In genomic region chr1:234877761-234878160, GRCh38 we compare ENCODE assay signal across 23 cellular contexts.
"Had no signal": no experiment of that assay in that cellular context is flagged by ENCODE, and none has a peak within 500 bp of the region (broad histone marks: within the 10 kb centered on the region; RNA-seq: fewer than 3 reads in every experiment).

No MANE protein-coding gene starts in this region.

- H3K27me3 Mint-ChIP-seq: activated CD4-positive, alpha-beta T cell treated with anti-CD3 and anti-CD28 coated beads, Interleukin-2, amount 10 ng/mL, durations not matched to agents 7 days and 5 days; activated CD8-positive, alpha-beta memory T cell treated with anti-CD3 and anti-CD28 coated beads, Interleukin-2, amount 10 ng/mL, durations not matched to agents 7 days and 5 days; activated naive CD4-positive, alpha-beta T cell treated with anti-CD3 and anti-CD28 coated beads, Interleukin-2, amount 50 U/mL, for 24 hours; progenitor cell of endocrine pancreas had no signal

- H3K9me3 ChIP-seq: body of pancreas, spleen, thyroid gland, upper lobe of right lung had no signal

- H3K36me3 Mint-ChIP-seq: activated CD8-positive, alpha-beta memory T cell treated with anti-CD3 and anti-CD28 coated beads, Interleukin-2, amount 10 ng/mL, durations not matched to agents 7 days and 5 days; activated naive CD4-positive, alpha-beta T cell treated with anti-CD3 and anti-CD28 coated beads, Interleukin-2, amount 50 U/mL, for 24 hours; naive B cell had no signal

- H3K4me3 ChIP-seq: body of pancreas, spleen, thyroid gland, upper lobe of right lung had no signal

- H3K27ac ChIP-seq: body of pancreas, WERI-Rb-1 had no signal

- H3K9me3 Mint-ChIP-seq: activated CD4-positive, alpha-beta T cell treated with anti-CD3 and anti-CD28 coated beads, Interleukin-2, amount 10 ng/mL, durations not matched to agents 7 days and 5 days; activated CD8-positive, alpha-beta T cell treated with anti-CD3 and anti-CD28 coated beads for 36 hours; activated naive CD4-positive, alpha-beta T cell treated with anti-CD3 and anti-CD28 coated beads, Interleukin-2, amount 50 U/mL, for 24 hours; effector memory CD8-positive, alpha-beta T cell had no signal

- H3K27ac Mint-ChIP-seq: activated CD4-positive, alpha-beta T cell treated with anti-CD3 and anti-CD28 coated beads, Interleukin-2, amount 10 ng/mL, durations not matched to agents 7 days and 5 days; activated CD8-positive, alpha-beta memory T cell treated with anti-CD3 and anti-CD28 coated beads, Interleukin-2, amount 10 ng/mL, durations not matched to agents 7 days and 5 days; activated CD8-positive, alpha-beta T cell treated with anti-CD3 and anti-CD28 coated beads for 36 hours; effector memory CD8-positive, alpha-beta T cell; progenitor cell of endocrine pancreas had no signal

- H3K27me3 ChIP-seq: body of pancreas, spleen, thyroid gland, upper lobe of right lung had no signal

- DNase-seq: activated CD4-positive, alpha-beta T cell treated with anti-CD3 and anti-CD28 coated beads, Interleukin-2, amount 10 ng/mL, durations not matched to agents 7 days and 5 days; activated CD4-positive, CD25-positive, alpha-beta regulatory T cell treated with anti-CD3 and anti-CD28 coated beads, Interleukin-2, amount 50 U/mL, for 72 hours; activated CD8-positive, alpha-beta memory T cell treated with anti-CD3 and anti-CD28 coated beads, Interleukin-2, amount 10 ng/mL, durations not matched to agents 7 days and 5 days; activated CD8-positive, alpha-beta T cell treated with anti-CD3 and anti-CD28 coated beads for 36 hours; activated gamma-delta T cell treated with Interleukin-2 at 50 U/mL for 16 hours; activated T-cell treated with anti-CD3 and anti-CD28 coated beads for 4 hours; anterior cingulate cortex; body of pancreas; effector memory CD8-positive, alpha-beta T cell; foreskin melanocyte; hypothalamus; mesenchymal stem cell; naive B cell; spleen; stimulated activated CD4-positive, alpha-beta T cell treated with anti-CD3 and anti-CD28 coated beads, Interleukin-4, amount 100 ng/mL, for 1 hour; stimulated activated naive CD8-positive, alpha-beta T cell treated with anti-CD3 and anti-CD28 coated beads, Interleukin-15, Interleukin-2, amounts not matched to agents 100 U/mL and 50 U/mL, for 24 hours; substantia nigra; thyroid gland; WERI-Rb-1 had no signal

- H3K4me3 Mint-ChIP-seq: activated CD4-positive, alpha-beta T cell treated with anti-CD3 and anti-CD28 coated beads, Interleukin-2, amount 10 ng/mL, durations not matched to agents 7 days and 5 days; activated CD8-positive, alpha-beta memory T cell treated with anti-CD3 and anti-CD28 coated beads, Interleukin-2, amount 10 ng/mL, durations not matched to agents 7 days and 5 days; activated CD8-positive, alpha-beta T cell treated with anti-CD3 and anti-CD28 coated beads for 36 hours; activated naive CD4-positive, alpha-beta T cell treated with anti-CD3 and anti-CD28 coated beads, Interleukin-2, amount 50 U/mL, for 24 hours; effector memory CD8-positive, alpha-beta T cell had no signal

- ATAC-seq: activated CD8-positive, alpha-beta memory T cell treated with anti-CD3 and anti-CD28 coated beads, Interleukin-2, amount 10 ng/mL, durations not matched to agents 7 days and 5 days; activated CD8-positive, alpha-beta T cell treated with anti-CD3 and anti-CD28 coated beads for 36 hours; body of pancreas; effector memory CD8-positive, alpha-beta T cell; esophagus mucosa; stimulated activated naive CD8-positive, alpha-beta T cell treated with anti-CD3 and anti-CD28 coated beads, Interleukin-15, Interleukin-2, amounts not matched to agents 100 U/mL and 50 U/mL, for 24 hours; upper lobe of right lung had no signal

- H3K36me3 ChIP-seq: spleen, thyroid gland, upper lobe of right lung, WERI-Rb-1 had no signal
